ENCODE assay signal across 10 cellular contexts in the genomic region with DNA sequence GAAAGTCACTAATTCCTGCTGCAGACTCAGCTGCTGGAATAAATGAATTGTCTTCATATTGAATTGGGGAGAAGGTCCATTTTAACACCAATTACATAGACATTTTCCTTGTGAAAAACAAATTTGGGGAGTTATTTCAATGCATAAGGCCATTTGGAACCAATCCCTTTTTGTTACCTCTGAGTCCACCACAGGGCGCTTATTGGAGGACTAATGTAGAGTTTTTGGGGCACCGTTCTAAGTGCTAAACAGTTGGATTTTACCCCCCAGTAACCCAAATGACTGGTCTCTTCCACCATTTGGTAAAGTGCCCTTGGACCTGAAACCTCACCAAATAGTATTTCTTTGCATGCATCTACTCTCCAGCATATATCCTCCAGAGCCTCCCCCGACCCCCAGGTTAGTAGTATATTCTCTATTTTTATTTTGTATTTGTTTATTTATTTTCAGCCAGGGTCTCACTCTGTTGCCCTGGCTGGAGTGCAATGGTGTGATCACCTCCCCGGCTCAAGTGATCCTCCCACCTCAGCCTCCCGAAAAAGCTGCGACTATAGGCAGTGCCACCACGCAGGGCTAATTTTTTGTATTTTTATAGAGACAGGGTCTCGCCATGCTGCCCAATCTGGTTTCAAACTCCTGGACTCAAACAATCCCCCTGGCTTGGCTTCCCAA. TPM values are rescaled to one million over a fixed set of nuclear protein-coding genes. Genes with fewer than 3 reads are reported as not detected.
DNase-seq lines count a peak whose midpoint lies in the region; ATAC-seq and TF ChIP-seq lines count a peak whose summit lies in the region.
"Had no signal": no experiment of that assay in that cellular context is flagged by ENCODE, and none has a peak within 500 bp of the region (broad histone marks: within the 10 kb centered on the region; RNA-seq: fewer than 3 reads in every experiment).

No MANE protein-coding gene starts in this region.

- H3K27ac ChIP-seq in BLaER1 treated with 17β-estradiol and CSF1 and Interleukin-3, amounts not matched to agents 10 nM and 100 nM, result peak overlapping the region in 1 of 11 experiments; percentile 78; a peak in 1 of 22 replicates
- no peak overlapping the region for H3K27ac ChIP-seq in mammary epithelial cell (ENCODE audit: insufficient read depth, low read depth, low read length)

- in situ Hi-C loops in mammary epithelial cell (cut with MboI; ENCODE audit: low sequenced_read_pairs in 2 of 2), result no loop called here

- no peak overlapping the region for H3K27ac Mint-ChIP-seq in nephron progenitor cell

- peaks cover 83 to 93% (median 88%) of the 10 kb centered on the region in 10 experiments for H3K4me1 ChIP-seq in BLaER1 treated with 17β-estradiol and CSF1 and Interleukin-3, amounts not matched to agents 10 nM and 100 nM
- H3K4me1 ChIP-seq in mammary epithelial cell (ENCODE audit: insufficient read depth, low read length), result peaks cover 44% of the 10 kb centered on the region

- dilution Hi-C loops in mammary epithelial cell (cut with HindIII; ENCODE audit: low sequenced_read_pairs), result no loop called here

- H3K4me3 Mint-ChIP-seq in nephron progenitor cell, result peak overlapping the region; percentile 98

- no peaks in the 10 kb centered on the region for H3K36me3 Mint-ChIP-seq in nephron progenitor cell (ENCODE audit: low read depth)

- intact Hi-C loops in mammary epithelial cell (cut with micrococcal nuclease), result loop anchor here (2.0 to 5.0 kb wide), 4 partner anchors 39 to 383 kb away; a partner anchor contains a TSS

- peaks cover 15% of the 10 kb centered on the region for H3K79me2 ChIP-seq in mammary epithelial cell (ENCODE audit: insufficient read depth, low read length)

- peak overlapping the region; percentile 100 for H2AFZ ChIP-seq in mammary epithelial cell (ENCODE audit: low read depth, low read length)

- no TSS peak for BruUV-seq in mammary epithelial cell (replicated peaks; lab: Mats Ljungman, UMichigan)

- peak overlapping the region in 9 of 10 experiments; percentile 69 to 83 (median 77); a peak in 15 of 20 replicates for H3K4me3 ChIP-seq in BLaER1 treated with 17β-estradiol and CSF1 and Interleukin-3, amounts not matched to agents 10 nM and 100 nM
- H3K4me3 ChIP-seq in Jurkat, Clone E6-1 (ENCODE audit: low read length), result peak overlapping the region; percentile 99
- peak overlapping the region in 1 of 3 experiments; percentile 80 for H3K4me3 ChIP-seq in mammary epithelial cell (replicated peaks in 1 of 3; ENCODE audit: insufficient read depth in 1 of 3, low read depth in 2 of 3, low read length in 3 of 3)

- no peaks in the 10 kb centered on the region for H3K9me3 ChIP-seq in BLaER1 treated with 17β-estradiol and CSF1 and Interleukin-3, amounts not matched to agents 10 nM and 100 nM (replicated peaks in 1 of 11)
- no peaks in the 10 kb centered on the region for H3K9me3 ChIP-seq in mammary epithelial cell (replicated peaks; ENCODE audit: insufficient read depth, low read length)

- peak overlapping the region in 9 of 11 experiments; percentile 82 to 87 (median 85); a peak in 12 of 22 replicates for H3K9ac ChIP-seq in BLaER1 treated with 17β-estradiol and CSF1 and Interleukin-3, amounts not matched to agents 10 nM and 100 nM
- no peak overlapping the region for H3K9ac ChIP-seq in mammary epithelial cell (ENCODE audit: insufficient read depth, low read length)

- H3K36me3 ChIP-seq in BLaER1 treated with 17β-estradiol and CSF1 and Interleukin-3, amounts not matched to agents 10 nM and 100 nM, result peaks cover 0 to 8% (median 0%) of the 10 kb centered on the region in 11 experiments; a peak in 4 of 22 replicates
- H3K36me3 ChIP-seq in mammary epithelial cell (ENCODE audit: insufficient read depth, low read length), result no peaks in the 10 kb centered on the region

- no peak for TF ChIP-seq CTCF in mammary epithelial cell (conservative IDR thresholded peaks at IDR 0.05 in 1 of 2, IDR thresholded peaks at IDR 0.05 in 1 of 2; ENCODE audit: extremely low read depth in 1 of 2, insufficient read depth in 1 of 2, low read depth in 1 of 2, low read length in 2 of 2)
- no peak for TF ChIP-seq CTCF in nephron progenitor cell (IDR thresholded peaks at IDR 0.05)

- CTCF ChIA-PET in mammary epithelial cell (lab: Charles Lee; ENCODE audit: low non-redundant PET), result interaction anchor here (0.8 kb wide), 1 partner anchor 28 kb away, joined by 3 read pairs; a partner anchor contains a TSS

- peaks cover 6% of the 10 kb centered on the region for H3K27me3 Mint-ChIP-seq in nephron progenitor cell (ENCODE audit: low read depth, poor library complexity)

- no peak for DNase-seq in Jurkat, Clone E6-1 (ENCODE audit: low read depth, low spot score)
- DNase-seq in mammary epithelial cell (no peak), nephron progenitor cell (no peak), NCI-H2196 treated with DMSO at 0.1 percent for 48 hours (lab: John Stamatoyannopoulos, UW; ENCODE audit: unreplicated experiment) (no peak), C1 segment of cervical spinal cord (lab: John Stamatoyannopoulos, UW) (no peak), AG20443 (ENCODE audit: low spot score) (no peak)
- DNase-seq: NCI-H1105 had no signal

- over 99% methylated on average over 8 of the region's 8 CpGs for WGBS in mammary epithelial cell (ENCODE audit: low coverage, missing lambda C conversion rate)

- no peak for ATAC-seq in GM19351 (IDR thresholded peaks at IDR 0.05; ENCODE audit: unreplicated experiment)

- no peaks in the 10 kb centered on the region for H3K9me3 Mint-ChIP-seq in nephron progenitor cell

- peaks cover 0 to 7% (median 0%) of the 10 kb centered on the region in 11 experiments; a peak in 2 of 22 replicates for H4K20me1 ChIP-seq in BLaER1 treated with 17β-estradiol and CSF1 and Interleukin-3, amounts not matched to agents 10 nM and 100 nM
- no peaks in the 10 kb centered on the region for H4K20me1 ChIP-seq in mammary epithelial cell (ENCODE audit: insufficient read depth, low read length)

- peak overlapping the region; percentile 83 to 97 (median 94) for H3K4me2 ChIP-seq in BLaER1 treated with 17β-estradiol and CSF1 and Interleukin-3, amounts not matched to agents 10 nM and 100 nM
- H3K4me2 ChIP-seq in mammary epithelial cell (ENCODE audit: insufficient read depth, low read depth, low read length), result peak overlapping the region; percentile 81

- no peaks in the 10 kb centered on the region for H3K27me3 ChIP-seq in BLaER1 treated with 17β-estradiol and CSF1 and Interleukin-3, amounts not matched to agents 10 nM and 100 nM
- H3K27me3 ChIP-seq in mammary epithelial cell (ENCODE audit: insufficient read depth, low read length), result no peaks in the 10 kb centered on the region

- H3K4me1 Mint-ChIP-seq in nephron progenitor cell, result peaks cover 79% of the 10 kb centered on the region

RNA-seq across cellular contexts. Expression of a gene that starts 1.6 kb away (rescaled TPM):
- 37.0 TPM for polyA plus RNA-seq in Jurkat, Clone E6-1 (2012; ENCODE audit: insufficient read depth, insufficient read length)
- 10 to 100 TPM in 1 of 2 donors, 1 to 10 TPM in 1; 9.4 to 16.3 TPM for total RNA-seq in mammary epithelial cell
- polyA plus RNA-seq in mammary epithelial cell, result 12.2 TPM
- polyA minus RNA-seq in mammary epithelial cell, result 31.7 TPM

RNA-seq across cellular contexts. Expression of a gene that starts 3.1 kb away (rescaled TPM):
- polyA plus RNA-seq in Jurkat, Clone E6-1 (2012; ENCODE audit: insufficient read depth, insufficient read length), result 1.6 TPM
- total RNA-seq in mammary epithelial cell, result 10 to 100 TPM; 17.6 to 30.2 TPM
- 16.5 TPM for polyA plus RNA-seq in mammary epithelial cell
- 37.4 TPM for polyA minus RNA-seq in mammary epithelial cell

RNA-seq across cellular contexts. Expression of a gene that starts 26.6 kb away (rescaled TPM):
- 1.1 TPM for polyA plus RNA-seq in Jurkat, Clone E6-1 (2012; ENCODE audit: insufficient read depth, insufficient read length)
- total RNA-seq in mammary epithelial cell, result under 1 TPM; 0.17 to 0.47 TPM
- 0.42 TPM for polyA plus RNA-seq in mammary epithelial cell
- polyA minus RNA-seq in mammary epithelial cell, result not detected
- total RNA-seq: glomerular endothelial cell had no signal

RNA-seq across cellular contexts. Expression of a gene that starts 27.7 kb away (rescaled TPM):
- not detected for polyA plus RNA-seq in Jurkat, Clone E6-1 (2012; ENCODE audit: insufficient read depth, insufficient read length)
- 1 to 10 TPM in 1 of 2 donors, under 1 TPM in 1; 0.67 to 1.5 TPM for total RNA-seq in mammary epithelial cell
- 1.1 TPM for polyA plus RNA-seq in mammary epithelial cell
- not detected for polyA minus RNA-seq in mammary epithelial cell
- total RNA-seq: glomerular endothelial cell had no signal

RNA-seq across cellular contexts. Expression of a gene that starts 35.2 kb away (rescaled TPM):
- 166 TPM for polyA plus RNA-seq in Jurkat, Clone E6-1 (2012; ENCODE audit: insufficient read depth, insufficient read length)
- 100 to 1,000 TPM; 113 to 169 TPM for total RNA-seq in mammary epithelial cell
- polyA plus RNA-seq in mammary epithelial cell, result 145 TPM
- 269 TPM for polyA minus RNA-seq in mammary epithelial cell
